12 cellular contexts compared by ENCODE assay signal in genomic region chr18:22822024-22822423, GRCh38.
DNase-seq lines count a peak whose midpoint lies in the region; ATAC-seq and TF ChIP-seq lines count a peak whose summit lies in the region.
"Had no signal": no experiment of that assay in that cellular context is flagged by ENCODE, and none has a peak within 500 bp of the region (broad histone marks: within the 10 kb centered on the region; RNA-seq: fewer than 3 reads in every experiment).

No MANE protein-coding gene starts in this region.

- H3K27me3 Mint-ChIP-seq in WTC11 (ENCODE audit: low read depth) = no peaks in the 10 kb centered on the region

- H3K9me3 Mint-ChIP-seq in WTC11 = peaks cover 2% of the 10 kb centered on the region
- H3K9me3 Mint-ChIP-seq: neural crest cell had no signal

- peaks cover 7% of the 10 kb centered on the region; the same call in 1 of the 2 replicates for H3K4me1 Mint-ChIP-seq in WTC11

- peak; percentile 24 for DNase-seq in ACHN
- no peak for DNase-seq in WTC11 (ENCODE audit: low spot score)
- DNase-seq in iPS-NIHi11 (ENCODE audit: low spot score) = peak; percentile 50
- no peak for DNase-seq in NCI-H2029 treated with DMSO at 0.1 percent for 48 hours (lab: John Stamatoyannopoulos, UW)
- DNase-seq in NCI-H345 (lab: John Stamatoyannopoulos, UW) = no peak
- no peak for DNase-seq in DMS 273 treated with DMSO at 0.1 percent for 48 hours (lab: John Stamatoyannopoulos, UW)
- DNase-seq: activated CD4-positive, alpha-beta T cell treated with anti-CD3 and anti-CD28 coated beads for 48 hours; anterior cingulate cortex; Peyer's patch had no signal

- CTCF ChIA-PET in WTC11 (lab: Charles Lee) = no interaction called here

- peak; percentile 98 for ATAC-seq in WTC11
- ATAC-seq in GM21825 (IDR thresholded peaks at IDR 0.05; ENCODE audit: unreplicated experiment) = no peak

- H3K4me3 Mint-ChIP-seq in WTC11 = no peak overlapping the region
- H3K4me3 Mint-ChIP-seq: neural crest cell had no signal

- TF ChIP-seq CTCF in WTC11 (IDR thresholded peaks at IDR 0.05) = no peak

- POLR2A ChIA-PET in WTC11 (lab: Charles Lee) = interaction anchor here (0.6 kb wide), 1 partner anchor 92 kb away, joined by 3 read pairs; no protein-coding TSS in a partner anchor

- peak; percentile 15 for TF ChIP-seq RAD21 in Ishikawa (IDR thresholded peaks at IDR 0.05; ENCODE audit: low read depth)

- in situ Hi-C loops in ACHN (cut with HindIII; ENCODE audit: low pct_ligation_motif_present, low pct_unique_long_range_greater_than_20kb, low sequenced_read_pairs) = no loop called here

- no peak overlapping the region for H3K27ac Mint-ChIP-seq in WTC11

- H3K36me3 Mint-ChIP-seq in WTC11 = no peaks in the 10 kb centered on the region

- TF ChIP-seq EP300 in Ishikawa (IDR thresholded peaks at IDR 0.05; ENCODE audit: borderline replicate concordance) = peak; percentile 97

TF ChIP-seq in Ishikawa, 13 proteins besides CTCF, POLR2A, EP300 and RAD21:
- no peak for TF ChIP-seq CREB1 (IDR thresholded peaks at IDR 0.05; ENCODE audit: low read depth)
- peak; percentile 93 for TF ChIP-seq FOXM1 (IDR thresholded peaks at IDR 0.05; ENCODE audit: borderline replicate concordance, low read depth)
- peak; percentile 96 for TF ChIP-seq TCF12 (IDR thresholded peaks at IDR 0.05; ENCODE audit: low read depth)
- TF ChIP-seq, protein P1, sequence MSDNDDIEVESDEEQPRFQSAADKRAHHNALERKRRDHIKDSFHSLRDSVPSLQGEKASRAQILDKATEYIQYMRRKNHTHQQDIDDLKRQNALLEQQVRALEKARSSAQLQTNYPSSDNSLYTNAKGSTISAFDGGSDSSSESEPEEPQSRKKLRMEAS (IDR thresholded peaks at IDR 0.05) = no peak
- TF ChIP-seq, protein P2, sequence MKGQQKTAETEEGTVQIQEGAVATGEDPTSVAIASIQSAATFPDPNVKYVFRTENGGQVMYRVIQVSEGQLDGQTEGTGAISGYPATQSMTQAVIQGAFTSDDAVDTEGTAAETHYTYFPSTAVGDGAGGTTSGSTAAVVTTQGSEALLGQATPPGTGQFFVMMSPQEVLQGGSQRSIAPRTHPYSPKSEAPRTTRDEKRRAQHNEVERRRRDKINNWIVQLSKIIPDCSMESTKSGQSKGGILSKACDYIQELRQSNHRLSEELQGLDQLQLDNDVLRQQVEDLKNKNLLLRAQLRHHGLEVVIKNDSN (IDR thresholded peaks at IDR 0.05) = no peak
- TF ChIP-seq TEAD4 (IDR thresholded peaks at IDR 0.05) = peak; percentile 93
- TF ChIP-seq EGR1 (IDR thresholded peaks at IDR 0.05) = no peak
- TF ChIP-seq CEBPB (IDR thresholded peaks at IDR 0.05) = peak; percentile 88
- peak; percentile 94 for TF ChIP-seq NFIC (IDR thresholded peaks at IDR 0.05)
- no peak for TF ChIP-seq ZBTB7A (IDR thresholded peaks at IDR 0.05; ENCODE audit: low read depth)
- TF ChIP-seq TAF1 (IDR thresholded peaks at IDR 0.05; ENCODE audit: low read depth) = no peak
- TF ChIP-seq REST (IDR thresholded peaks at IDR 0.05; ENCODE audit: low read depth) = no peak
- TF ChIP-seq YY1 (IDR thresholded peaks at IDR 0.05; ENCODE audit: low read depth) = peak; percentile 74; the same call in 1 of the 2 replicates
TF ChIP-seq in Ishikawa: peak in this region for 6.

TF ChIP-seq in WTC11, 78 proteins besides CTCF, POLR2A, EP300 and RAD21:
- TF ChIP-seq TEAD1 (CRISPR knock-in tag; IDR thresholded peaks at IDR 0.05) (peak; percentile 55; the same call in 1 of the 2 replicates), ZNF232 (CRISPR knock-in tag; IDR thresholded peaks at IDR 0.05) (no peak), ZSCAN18 (CRISPR knock-in tag; IDR thresholded peaks at IDR 0.05) (no peak), FOXP4 (CRISPR knock-in tag; IDR thresholded peaks at IDR 0.05) (peak; percentile 51; the same call in 1 of the 2 replicates), SP1 (CRISPR knock-in tag; conservative IDR thresholded peaks at IDR 0.05) (no peak), ZNF416 (CRISPR knock-in tag; IDR thresholded peaks at IDR 0.05) (no peak), STAT6 (CRISPR knock-in tag; conservative IDR thresholded peaks at IDR 0.05; ENCODE audit: low read depth) (no peak), NFATC4 (CRISPR knock-in tag; IDR thresholded peaks at IDR 0.05) (no peak)
- TF ChIP-seq, protein P3, sequence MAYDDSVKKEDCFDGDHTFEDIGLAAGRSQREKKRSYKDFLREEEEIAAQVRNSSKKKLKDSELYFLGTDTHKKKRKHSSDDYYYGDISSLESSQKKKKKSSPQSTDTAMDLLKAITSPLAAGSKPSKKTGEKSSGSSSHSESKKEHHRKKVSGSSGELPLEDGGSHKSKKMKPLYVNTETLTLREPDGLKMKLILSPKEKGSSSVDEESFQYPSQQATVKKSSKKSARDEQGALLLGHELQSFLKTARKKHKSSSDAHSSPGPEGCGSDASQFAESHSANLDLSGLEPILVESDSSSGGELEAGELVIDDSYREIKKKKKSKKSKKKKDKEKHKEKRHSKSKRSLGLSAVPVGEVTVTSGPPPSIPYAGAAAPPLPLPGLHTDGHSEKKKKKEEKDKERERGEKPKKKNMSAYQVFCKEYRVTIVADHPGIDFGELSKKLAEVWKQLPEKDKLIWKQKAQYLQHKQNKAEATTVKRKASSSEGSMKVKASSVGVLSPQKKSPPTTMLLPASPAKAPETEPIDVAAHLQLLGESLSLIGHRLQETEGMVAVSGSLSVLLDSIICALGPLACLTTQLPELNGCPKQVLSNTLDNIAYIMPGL (CRISPR knock-in tag; IDR thresholded peaks at IDR 0.05) = no peak
- TF ChIP-seq, protein P4, sequence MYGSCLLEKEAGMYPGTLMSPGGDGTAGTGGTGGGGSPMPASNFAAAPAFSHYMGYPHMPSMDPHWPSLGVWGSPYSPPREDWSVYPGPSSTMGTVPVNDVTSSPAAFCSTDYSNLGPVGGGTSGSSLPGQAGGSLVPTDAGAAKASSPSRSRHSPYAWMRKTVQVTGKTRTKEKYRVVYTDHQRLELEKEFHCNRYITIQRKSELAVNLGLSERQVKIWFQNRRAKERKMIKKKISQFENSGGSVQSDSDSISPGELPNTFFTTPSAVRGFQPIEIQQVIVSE (CRISPR knock-in tag; IDR thresholded peaks at IDR 0.05; ENCODE audit: borderline replicate concordance) = no peak
- TF ChIP-seq, protein P5, sequence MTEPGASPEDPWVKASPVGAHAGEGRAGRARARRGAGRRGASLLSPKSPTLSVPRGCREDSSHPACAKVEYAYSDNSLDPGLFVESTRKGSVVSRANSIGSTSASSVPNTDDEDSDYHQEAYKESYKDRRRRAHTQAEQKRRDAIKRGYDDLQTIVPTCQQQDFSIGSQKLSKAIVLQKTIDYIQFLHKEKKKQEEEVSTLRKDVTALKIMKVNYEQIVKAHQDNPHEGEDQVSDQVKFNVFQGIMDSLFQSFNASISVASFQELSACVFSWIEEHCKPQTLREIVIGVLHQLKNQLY (CRISPR knock-in tag; IDR thresholded peaks at IDR 0.05) = no peak

Comparison
In these comparisons a context has a peak if more than half of its experiments do, and no peak if none do; other contexts are left out.
1. DNase-seq: peak in ACHN (single experiment) and iPS-NIHi11 (single experiment); none in WTC11 (single experiment), NCI-H2029 treated with DMSO at 0.1 percent for 48 hours (single experiment), NCI-H345 (single experiment) and DMS 273 treated with DMSO at 0.1 percent for 48 hours (single experiment).